In the genomic region with DNA sequence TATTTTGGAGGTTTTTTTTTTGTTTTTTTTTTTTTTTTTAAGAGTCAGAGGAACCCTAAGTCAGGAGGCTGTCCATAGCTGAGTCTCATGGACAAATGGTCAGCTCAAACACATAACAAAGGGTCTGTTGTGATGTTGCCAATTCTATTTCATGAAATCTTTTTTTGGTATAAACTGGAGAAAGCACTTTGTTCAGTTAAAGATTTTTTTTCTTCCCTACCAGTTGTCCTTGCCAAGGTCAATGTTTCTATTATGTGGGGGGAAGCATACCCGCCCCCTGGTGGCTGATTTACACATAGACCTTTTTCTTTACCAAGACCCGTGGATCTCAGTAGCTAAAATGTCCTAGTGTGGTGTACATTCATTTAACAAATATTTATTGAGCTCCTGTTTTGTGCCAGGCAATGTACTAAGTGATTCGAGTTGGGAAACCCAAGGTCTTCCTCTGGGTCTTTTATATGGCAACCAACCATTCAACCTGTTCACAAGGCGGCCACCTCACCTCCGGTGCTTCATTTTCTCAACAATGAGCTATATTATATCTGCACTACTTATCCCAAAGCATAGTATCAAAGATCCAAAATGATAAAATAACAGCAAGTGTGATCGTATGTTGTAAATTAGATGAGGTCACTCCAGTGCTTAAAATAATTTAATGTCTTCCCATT, we compare ENCODE assay signal across 7 cellular contexts.
A peak's percentile ranks its signal among the peaks of the same experiment; 100 is the strongest.
DNase-seq lines count a peak whose midpoint lies in the region; ATAC-seq, FAIRE-seq and TF ChIP-seq lines count a peak whose summit lies in the region.

No MANE protein-coding gene starts in this region.

- DNase-seq in DMS 273 treated with DMSO at 0.1 percent for 48 hours (lab: John Stamatoyannopoulos, UW): peak; percentile 2
- peak; percentile 58 for DNase-seq in LHCN-M2 (ENCODE audit: low read depth)
- peak; percentile 52 for DNase-seq in foreskin melanocyte
- DNase-seq in psoas muscle: peak in 1 of 2 donors; percentile 22
- no peak for DNase-seq in stimulated activated naive CD4-positive, alpha-beta T cell (lab: John Stamatoyannopoulos, UW)

- intact Hi-C loops in psoas muscle (cut with DNase I): no loop called here

- 46 to 50% (median 49%) methylated on average over 6 of the region's 6 CpGs for WGBS in psoas muscle, 3 donors

- no peak overlapping the region for H3K4me3 ChIP-seq in psoas muscle

- H3K36me3 ChIP-seq in psoas muscle (ENCODE audit: insufficient read depth in 1 of 2, low read depth in 1 of 2): no peaks in the 10 kb centered on the region

- H3K9me3 ChIP-seq in psoas muscle: no peaks in the 10 kb centered on the region

- no peaks in the 10 kb centered on the region for H3K27me3 ChIP-seq in psoas muscle (ENCODE audit: insufficient read depth in 3 of 3, low read length in 2 of 3)

- peak; percentile 56 for TF ChIP-seq CTCF in psoas muscle (IDR thresholded peaks at IDR 0.05)

- ATAC-seq in GM19023 (IDR thresholded peaks at IDR 0.05; ENCODE audit: unreplicated experiment): peak; percentile 62
- peak in 2 of 4 donors; percentile 44 to 50 for ATAC-seq in psoas muscle

- peak; percentile 19 for FAIRE-seq in TTC549 (lab: Jason Lieb, UNC)

- H3K4me1 ChIP-seq in psoas muscle: no peaks in the 10 kb centered on the region

- no peak overlapping the region for H3K27ac ChIP-seq in psoas muscle

Comparison
In these comparisons a context has a peak if more than half of its experiments do, and no peak if none do; other contexts are left out.
1. DNase-seq: peak in DMS 273 treated with DMSO at 0.1 percent for 48 hours (single experiment), LHCN-M2 (single experiment) and foreskin melanocyte (single experiment); none in stimulated activated naive CD4-positive, alpha-beta T cell (0 of 6).